31 cellular contexts compared by ENCODE assay signal in genomic region chr4:163556650-163557391, GRCh38.
DNase-seq lines count a peak whose midpoint lies in the region; ATAC-seq, FAIRE-seq and TF ChIP-seq lines count a peak whose summit lies in the region.
"Had no signal": no experiment of that assay in that cellular context is flagged by ENCODE, and none has a peak within 500 bp of the region (broad histone marks: within the 10 kb centered on the region; RNA-seq: fewer than 3 reads in every experiment).

No MANE protein-coding gene starts in this region.

- peak overlapping the region; percentile 43; the same call in 1 of the 2 replicates for H2AFZ ChIP-seq in OCI-LY7 (ENCODE audit: low read length)

- H3K4me2 ChIP-seq in OCI-LY7 (ENCODE audit: low read length) = peak overlapping the region; percentile 4; the same call in 1 of the 2 replicates

- TF ChIP-seq CTCF in OCI-LY7 (conservative IDR thresholded peaks at IDR 0.05; ENCODE audit: low read length) (no peak), osteocyte (IDR thresholded peaks at IDR 0.05) (no peak)

- POLR2A ChIA-PET in OCI-LY7 (lab: Charles Lee) = interaction anchor here (0.6 to 9.5 kb wide), 6 partner anchors 32 to 1383 kb away, joined by 4 to 111 read pairs (median 10); partner anchors contain the start of gene TMA16

- H3K9me3 ChIP-seq in OCI-LY7 (ENCODE audit: low read length) = peaks cover 18% of the 10 kb centered on the region; the same call in 1 of the 2 replicates
- H3K9me3 ChIP-seq: Peyer's patch, thyroid gland had no signal

- CTCF ChIA-PET in OCI-LY7 (lab: Charles Lee; ENCODE audit: unreplicated experiment) = interaction anchor here (1.3 to 3.7 kb wide), 7 partner anchors 107 to 198 kb away, joined by 3 to 24 read pairs (median 11); no protein-coding TSS in a partner anchor

- H3K9me2 ChIP-seq in OCI-LY7 (ENCODE audit: insufficient read depth, low read length) = no peaks in the 10 kb centered on the region

- no peak overlapping the region for H3K27ac Mint-ChIP-seq in osteocyte (ENCODE audit: unreplicated experiment)
- H3K27ac Mint-ChIP-seq: activated naive CD8-positive, alpha-beta T cell; effector memory CD8-positive, alpha-beta T cell; T-helper 1 cell treated with Interleukin-12 subunit alpha and Interleukin-12 subunit beta and Interleukin-4 antibody, amounts not matched to agents 30 μg/mL and 1 μg/mL, for 36 hours had no signal

- intact Hi-C loops in OCI-LY7 (cut with micrococcal nuclease; ENCODE audit: unreplicated experiment) (loop anchor here (1.0 to 10.0 kb wide), 5 partner anchors 108 to 455 kb away; no protein-coding TSS in a partner anchor), posterior cingulate gyrus (cut with DNase I) (loop anchor here (2.0 to 10.0 kb wide), 5 partner anchors 110 to 1175 kb away; a partner anchor contains a TSS)

- DNase-seq in GM12891 (ENCODE audit: insufficient read length, low spot score) = no peak
- DNase-seq in OCI-LY7 (ENCODE audit: low spot score) = no peak
- DNase-seq in medulla oblongata (ENCODE audit: extremely low spot score) = peak; percentile 23
- no peak for DNase-seq in posterior cingulate gyrus
- no peak for DNase-seq in DMS79 treated with DMSO at 0.1 percent for 48 hours (lab: John Stamatoyannopoulos, UW)
- DNase-seq in osteocyte (ENCODE audit: extremely low spot score, unreplicated experiment) = no peak
- DNase-seq: activated effector memory CD4-positive, alpha-beta T cell treated with Interleukin-2 at 50 U/mL for 16 hours; activated T-cell treated with anti-CD3 and anti-CD28 coated beads for 4 hours; aorta; DMS79; effector memory CD8-positive, alpha-beta T cell; foreskin melanocyte; left cardiac atrium; mesenchymal stem cell; NCI-H1048; NCI-H1694 treated with DMSO at 0.1 percent for 48 hours; NCI-H2171; NCI-H510A; Peyer's patch; psoas muscle; SHP77 treated with DMSO at 0.1 percent for 48 hours; stimulated activated naive CD8-positive, alpha-beta T cell treated with anti-CD3 and anti-CD28 coated beads, Interleukin-15, Interleukin-2, amounts not matched to agents 100 U/mL and 50 U/mL, for 24 hours; thyroid gland had no signal

- H3K36me3 ChIP-seq in OCI-LY7 (ENCODE audit: insufficient read depth, low read length) = peaks cover 7% of the 10 kb centered on the region; the same call in 1 of the 2 replicates
- H3K36me3 ChIP-seq: cardiac muscle cell, Peyer's patch, thyroid gland had no signal

- ATAC-seq in HG03175 (IDR thresholded peaks at IDR 0.05; ENCODE audit: unreplicated experiment) = no peak
- ATAC-seq: effector memory CD8-positive, alpha-beta T cell; esophagus mucosa; HCT116; left cardiac atrium; psoas muscle; stimulated activated naive CD8-positive, alpha-beta T cell treated with anti-CD3 and anti-CD28 coated beads, Interleukin-15, Interleukin-2, amounts not matched to agents 100 U/mL and 50 U/mL, for 24 hours had no signal

- no peaks in the 10 kb centered on the region for H3K36me3 Mint-ChIP-seq in osteocyte (ENCODE audit: unreplicated experiment)

- H4K20me1 ChIP-seq in OCI-LY7 (ENCODE audit: insufficient read depth, low read length) = no peaks in the 10 kb centered on the region

- no peak for TF ChIP-seq POLR2A in GM12891 (IDR thresholded peaks at IDR 0.05; ENCODE audit: low read depth, low read length)

- H3K4me1 ChIP-seq in OCI-LY7 (ENCODE audit: insufficient read depth, low read length, poor library complexity, severe bottlenecking) = peaks cover 36% of the 10 kb centered on the region
- H3K4me1 ChIP-seq: psoas muscle, thyroid gland had no signal

- no peak overlapping the region for H3K4me3 ChIP-seq in OCI-LY7 (ENCODE audit: low read depth, low read length, poor library complexity, severe bottlenecking)
- H3K4me3 ChIP-seq: cardiac muscle cell, coronary artery, Peyer's patch, psoas muscle, thyroid gland had no signal

- no peak overlapping the region for H3K27ac ChIP-seq in OCI-LY7 (ENCODE audit: low read depth, low read length, poor library complexity, severe bottlenecking)
- H3K27ac ChIP-seq: cardiac muscle cell, psoas muscle, thyroid gland had no signal

- no TSS peak for BruUV-seq in OCI-LY7 (replicated peaks; lab: Mats Ljungman, UMichigan)

- H3K4me3 Mint-ChIP-seq in osteocyte (ENCODE audit: unreplicated experiment) = no peak overlapping the region
- H3K4me3 Mint-ChIP-seq: activated naive CD8-positive, alpha-beta T cell; T-helper 1 cell treated with Interleukin-12 subunit alpha and Interleukin-12 subunit beta and Interleukin-4 antibody, amounts not matched to agents 30 μg/mL and 1 μg/mL, for 36 hours had no signal

- no peaks in the 10 kb centered on the region for H3K79me2 ChIP-seq in OCI-LY7 (ENCODE audit: insufficient read depth, low read depth, low read length)

- no peaks in the 10 kb centered on the region for H3K9me3 Mint-ChIP-seq in osteocyte (ENCODE audit: unreplicated experiment)
- H3K9me3 Mint-ChIP-seq: effector memory CD8-positive, alpha-beta T cell; T-helper 1 cell treated with Interleukin-12 subunit alpha and Interleukin-12 subunit beta and Interleukin-4 antibody, amounts not matched to agents 30 μg/mL and 1 μg/mL, for 36 hours had no signal

- H3K4me1 Mint-ChIP-seq in osteocyte (ENCODE audit: unreplicated experiment) = no peaks in the 10 kb centered on the region

- H3K27me3 Mint-ChIP-seq in osteocyte (ENCODE audit: unreplicated experiment) = peaks cover 39% of the 10 kb centered on the region
- H3K27me3 Mint-ChIP-seq: activated naive CD8-positive, alpha-beta T cell; effector memory CD8-positive, alpha-beta T cell had no signal

- FAIRE-seq in A204.1 (lab: Jason Lieb, UNC) (peak; percentile 78), GM12891 (lab: Jason Lieb, UNC) (peak; percentile 67)

TF ChIP-seq in GM12891, 5 proteins besides CTCF, POLR2A, EP300 and RAD21:
- TF ChIP-seq PAX5 (IDR thresholded peaks at IDR 0.05; ENCODE audit: insufficient read depth, low read length, severe bottlenecking) (no peak), SPI1 (IDR thresholded peaks at IDR 0.05; ENCODE audit: low read depth, low read length) (peak; percentile 48; the same call in 1 of the 2 replicates)
